In the genomic region with DNA sequence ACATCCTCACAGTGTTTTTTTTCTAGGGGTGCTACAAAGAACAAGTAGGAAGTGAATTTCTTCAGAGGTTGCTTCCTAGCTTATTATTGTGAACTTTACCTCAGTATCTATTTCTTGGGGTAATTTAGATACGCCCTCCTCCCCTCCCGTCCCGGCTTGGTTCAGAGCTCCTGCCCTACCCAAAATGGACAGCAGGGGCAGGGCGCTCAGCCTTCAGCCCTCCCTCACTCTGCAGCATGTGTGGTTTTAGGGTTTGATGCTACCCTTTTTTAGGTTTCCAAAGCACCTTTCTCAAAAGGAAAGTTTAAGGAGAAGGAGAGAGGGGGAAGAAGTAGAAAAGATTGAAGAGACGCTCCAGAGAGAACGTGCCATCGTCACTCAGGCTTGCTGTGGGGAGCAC, we compare ENCODE assay signal across 1 cellular context.
TF ChIP-seq lines count a peak whose summit lies in the region.

No MANE protein-coding gene starts in this region.

TF ChIP-seq in GM12878, 131 proteins besides CTCF, POLR2A, EP300 and RAD21 (continued from another document):
- TF ChIP-seq, protein P1, sequence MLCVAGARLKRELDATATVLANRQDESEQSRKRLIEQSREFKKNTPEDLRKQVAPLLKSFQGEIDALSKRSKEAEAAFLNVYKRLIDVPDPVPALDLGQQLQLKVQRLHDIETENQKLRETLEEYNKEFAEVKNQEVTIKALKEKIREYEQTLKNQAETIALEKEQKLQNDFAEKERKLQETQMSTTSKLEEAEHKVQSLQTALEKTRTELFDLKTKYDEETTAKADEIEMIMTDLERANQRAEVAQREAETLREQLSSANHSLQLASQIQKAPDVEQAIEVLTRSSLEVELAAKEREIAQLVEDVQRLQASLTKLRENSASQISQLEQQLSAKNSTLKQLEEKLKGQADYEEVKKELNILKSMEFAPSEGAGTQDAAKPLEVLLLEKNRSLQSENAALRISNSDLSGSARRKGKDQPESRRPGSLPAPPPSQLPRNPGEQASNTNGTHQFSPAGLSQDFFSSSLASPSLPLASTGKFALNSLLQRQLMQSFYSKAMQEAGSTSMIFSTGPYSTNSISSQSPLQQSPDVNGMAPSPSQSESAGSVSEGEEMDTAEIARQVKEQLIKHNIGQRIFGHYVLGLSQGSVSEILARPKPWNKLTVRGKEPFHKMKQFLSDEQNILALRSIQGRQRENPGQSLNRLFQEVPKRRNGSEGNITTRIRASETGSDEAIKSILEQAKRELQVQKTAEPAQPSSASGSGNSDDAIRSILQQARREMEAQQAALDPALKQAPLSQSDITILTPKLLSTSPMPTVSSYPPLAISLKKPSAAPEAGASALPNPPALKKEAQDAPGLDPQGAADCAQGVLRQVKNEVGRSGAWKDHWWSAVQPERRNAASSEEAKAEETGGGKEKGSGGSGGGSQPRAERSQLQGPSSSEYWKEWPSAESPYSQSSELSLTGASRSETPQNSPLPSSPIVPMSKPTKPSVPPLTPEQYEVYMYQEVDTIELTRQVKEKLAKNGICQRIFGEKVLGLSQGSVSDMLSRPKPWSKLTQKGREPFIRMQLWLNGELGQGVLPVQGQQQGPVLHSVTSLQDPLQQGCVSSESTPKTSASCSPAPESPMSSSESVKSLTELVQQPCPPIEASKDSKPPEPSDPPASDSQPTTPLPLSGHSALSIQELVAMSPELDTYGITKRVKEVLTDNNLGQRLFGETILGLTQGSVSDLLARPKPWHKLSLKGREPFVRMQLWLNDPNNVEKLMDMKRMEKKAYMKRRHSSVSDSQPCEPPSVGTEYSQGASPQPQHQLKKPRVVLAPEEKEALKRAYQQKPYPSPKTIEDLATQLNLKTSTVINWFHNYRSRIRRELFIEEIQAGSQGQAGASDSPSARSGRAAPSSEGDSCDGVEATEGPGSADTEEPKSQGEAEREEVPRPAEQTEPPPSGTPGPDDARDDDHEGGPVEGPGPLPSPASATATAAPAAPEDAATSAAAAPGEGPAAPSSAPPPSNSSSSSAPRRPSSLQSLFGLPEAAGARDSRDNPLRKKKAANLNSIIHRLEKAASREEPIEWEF (IDR thresholded peaks at IDR 0.05; ENCODE audit: insufficient replicate concordance, low read depth, low read length) = no peak
- TF ChIP-seq ZNF274 (IDR thresholded peaks at IDR 0.05; ENCODE audit: insufficient read depth, insufficient read length) (no peak), SMARCA5 (IDR thresholded peaks at IDR 0.05) (no peak), KDM1A (IDR thresholded peaks at IDR 0.05; ENCODE audit: borderline replicate concordance) (no peak), ZBTB4 (CRISPR knock-in tag; IDR thresholded peaks at IDR 0.05) (no peak), JUND (IDR thresholded peaks at IDR 0.05; ENCODE audit: low read depth, low read length) (no peak), MEF2A (IDR thresholded peaks at IDR 0.05; ENCODE audit: insufficient read depth, low read depth, low read length) (no peak)
